ENCODE assay signal across 8 cellular contexts in the genomic region with DNA sequence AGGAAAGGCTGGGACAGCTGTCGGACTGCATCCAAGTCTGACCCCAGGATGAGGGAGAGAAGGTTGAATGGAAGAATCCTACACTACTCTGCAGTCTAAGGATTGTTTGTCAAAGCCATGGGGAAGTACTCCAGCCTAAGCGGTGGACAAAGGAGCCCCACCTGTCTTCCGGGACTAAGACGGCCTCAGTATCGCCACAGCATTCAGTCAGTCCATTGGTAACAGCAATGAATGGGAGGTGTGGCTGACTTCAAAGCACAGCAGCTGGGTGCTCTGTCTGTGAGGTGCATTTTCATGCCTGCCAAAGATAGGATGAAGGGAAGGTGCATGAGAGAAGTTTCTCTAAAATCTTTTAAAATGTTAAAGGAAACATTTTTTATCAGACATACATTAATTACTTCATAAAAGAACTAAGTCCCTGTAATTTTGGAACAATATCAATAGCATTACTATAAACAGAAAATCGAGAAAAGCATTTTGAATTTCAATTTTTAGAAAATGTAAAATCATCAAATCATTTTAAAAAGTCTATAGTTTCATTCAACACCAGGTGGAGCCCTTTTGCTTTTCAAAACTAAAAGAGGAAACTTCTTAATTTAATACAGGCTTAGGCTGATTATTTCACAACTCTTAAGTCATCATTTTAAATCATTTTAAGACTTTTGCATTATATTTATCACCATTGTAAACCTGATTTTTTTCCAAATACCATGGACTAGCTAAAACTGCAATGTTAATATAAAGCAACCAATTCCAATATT. TPM values are rescaled to one million over a fixed set of nuclear protein-coding genes. Genes with fewer than 3 reads are reported as not detected.
A peak's percentile ranks its signal among the peaks of the same experiment; 100 is the strongest.
DNase-seq lines count a peak whose midpoint lies in the region; ATAC-seq and TF ChIP-seq lines count a peak whose summit lies in the region.

No MANE protein-coding gene starts in this region.

- peak overlapping the region; percentile 15 for H3K4me2 ChIP-seq in H9 (ENCODE audit: insufficient read depth, insufficient read length, low read length)
- H3K4me2 ChIP-seq in parathyroid adenoma (ENCODE audit: low read length), result no peak overlapping the region

- H3K27me3 ChIP-seq in H9 (ENCODE audit: insufficient read depth, low read length) (no peaks in the 10 kb centered on the region), parathyroid adenoma (ENCODE audit: control insufficient read depth, insufficient read depth, low read length) (no peaks in the 10 kb centered on the region)

- peak overlapping the region in 1 of 2 experiments; percentile 31; a peak in 1 of 5 replicates for H3K4me3 Mint-ChIP-seq in H9

- ATAC-seq in esophagus mucosa (peak; percentile 57), GM19328 (IDR thresholded peaks at IDR 0.05; ENCODE audit: unreplicated experiment) (no peak), GM18517 (IDR thresholded peaks at IDR 0.05; ENCODE audit: unreplicated experiment) (no peak)

- peak; percentile 28 for DNase-seq in A172 (ENCODE audit: low spot score)
- DNase-seq in H9, result peak; percentile 94
- peak; percentile 69 for DNase-seq in OCI-M1 (lab: John Stamatoyannopoulos, UW)
- DNase-seq in OCI-M2 (lab: John Stamatoyannopoulos, UW; ENCODE audit: unreplicated experiment), result no peak

- no peaks in the 10 kb centered on the region for H3K9me3 ChIP-seq in H9 (ENCODE audit: control insufficient read depth, low read depth, low read length)
- H3K9me3 ChIP-seq in parathyroid adenoma (ENCODE audit: control insufficient read depth, low read length), result no peaks in the 10 kb centered on the region

- no peak overlapping the region for H2BK120ac ChIP-seq in H9 (ENCODE audit: low read depth, low read length, poor library complexity, severe bottlenecking)

- peak overlapping the region; percentile 59 for H2AFZ ChIP-seq in H9 (ENCODE audit: low read length)
- H2AFZ ChIP-seq in parathyroid adenoma, result no peak overlapping the region

- H3K4me3 ChIP-seq in parathyroid adenoma (ENCODE audit: low read depth, low read length), result no peak overlapping the region

- no peak overlapping the region for H2BK5ac ChIP-seq in H9 (ENCODE audit: insufficient read length, low read length)

- H3K4me1 Mint-ChIP-seq in H9, result peaks cover 27 to 34% of the 10 kb centered on the region in 2 experiments

- no peaks in the 10 kb centered on the region for H3K36me3 Mint-ChIP-seq in H9 (ENCODE audit: insufficient read depth in 1 of 3, low read depth in 3 of 3)

- H3K9me3 Mint-ChIP-seq in H9, result no peaks in the 10 kb centered on the region; a peak in 1 of 5 replicates

- H3K79me1 ChIP-seq in H9 (ENCODE audit: insufficient read depth, low read depth, low read length, poor library complexity, severe bottlenecking), result no peaks in the 10 kb centered on the region

- H3K27ac Mint-ChIP-seq in H9, result peak overlapping the region; percentile 69 to 94 (median 76)

- no CpG with 5 or more reads among the region's 6 CpGs for WGBS in H9 (ENCODE audit: extremely low coverage, insufficient read length, low lambda C conversion rate)

- H2BK15ac ChIP-seq in H9 (ENCODE audit: low read depth, low read length), result no peak overlapping the region

- H3K36me3 ChIP-seq in parathyroid adenoma (ENCODE audit: control insufficient read depth, insufficient read depth, low read length), result no peaks in the 10 kb centered on the region

- H3K27ac ChIP-seq in H9 (ENCODE audit: insufficient read length, low read depth, low read length), result no peak overlapping the region
- no peak overlapping the region for H3K27ac ChIP-seq in parathyroid adenoma

- no peak overlapping the region for H3K18ac ChIP-seq in H9 (ENCODE audit: insufficient read length, low read depth, low read length)

- no peak overlapping the region for H3K56ac ChIP-seq in H9 (ENCODE audit: insufficient read length, low read depth, low read length)

- no peaks in the 10 kb centered on the region for H3K4me1 ChIP-seq in H9 (ENCODE audit: insufficient read depth, low read length)
- H3K4me1 ChIP-seq in parathyroid adenoma, result no peaks in the 10 kb centered on the region

- no peak overlapping the region for H4K8ac ChIP-seq in H9 (replicated peaks; ENCODE audit: insufficient read length, low read depth, low read length)

- H3K79me2 ChIP-seq in H9 (ENCODE audit: insufficient read depth, low read length), result no peaks in the 10 kb centered on the region
- H3K79me2 ChIP-seq in parathyroid adenoma, result no peaks in the 10 kb centered on the region

- no peak overlapping the region for H4K5ac ChIP-seq in H9 (ENCODE audit: insufficient read length, low read depth, low read length)

- peak; percentile 68 for TF ChIP-seq CTCF in H9 (conservative IDR thresholded peaks at IDR 0.05)
- TF ChIP-seq CTCF in parathyroid adenoma (IDR thresholded peaks at IDR 0.05), result peak; percentile 33

- H2BK20ac ChIP-seq in H9 (ENCODE audit: low read depth, low read length, poor library complexity, severe bottlenecking), result no peak overlapping the region

- no peak overlapping the region for H2BK12ac ChIP-seq in H9 (ENCODE audit: insufficient read length, low read depth, low read length)

- no peaks in the 10 kb centered on the region for H4K20me1 ChIP-seq in H9 (ENCODE audit: control insufficient read depth, insufficient read depth, insufficient read length)

- no peak overlapping the region for H3K4ac ChIP-seq in H9 (ENCODE audit: low read depth, low read length)

- no peak overlapping the region for H3T11ph ChIP-seq in H9 (ENCODE audit: low read length)

- H3K9ac ChIP-seq in H9 (ENCODE audit: extremely low read depth, insufficient read length, low read length), result no peak overlapping the region
- H3K9ac ChIP-seq in parathyroid adenoma, result no peak overlapping the region

- H3K14ac ChIP-seq in H9 (ENCODE audit: insufficient read depth, low read length), result no peak overlapping the region

- H3K23me2 ChIP-seq in H9 (ENCODE audit: insufficient read length, low read depth, low read length, poor library complexity, severe bottlenecking), result no peaks in the 10 kb centered on the region

- no peak overlapping the region for H4K91ac ChIP-seq in H9 (ENCODE audit: insufficient read length, low read depth, low read length)

- H3K23ac ChIP-seq in H9 (ENCODE audit: insufficient read length, low read depth, low read length), result no peak overlapping the region

- H2AK5ac ChIP-seq in H9 (ENCODE audit: insufficient read length, low read length), result no peak overlapping the region

- no peaks in the 10 kb centered on the region for H3K27me3 Mint-ChIP-seq in H9 (ENCODE audit: low read depth)

RNA-seq across cellular contexts. Expression of a gene that starts 27.6 kb away (rescaled TPM):
- 2.9 and 3.3 TPM in 2 replicates for total RNA-seq in A172 (2014; rRNA removed; shearing (Covaris generic))
- total RNA-seq in H9 (2021), result 10.7 and 11.4 TPM in 2 replicates
- 7.9 TPM for total RNA-seq in esophagus mucosa
